ENCODE assay signal across 13 cellular contexts in the genomic region with DNA sequence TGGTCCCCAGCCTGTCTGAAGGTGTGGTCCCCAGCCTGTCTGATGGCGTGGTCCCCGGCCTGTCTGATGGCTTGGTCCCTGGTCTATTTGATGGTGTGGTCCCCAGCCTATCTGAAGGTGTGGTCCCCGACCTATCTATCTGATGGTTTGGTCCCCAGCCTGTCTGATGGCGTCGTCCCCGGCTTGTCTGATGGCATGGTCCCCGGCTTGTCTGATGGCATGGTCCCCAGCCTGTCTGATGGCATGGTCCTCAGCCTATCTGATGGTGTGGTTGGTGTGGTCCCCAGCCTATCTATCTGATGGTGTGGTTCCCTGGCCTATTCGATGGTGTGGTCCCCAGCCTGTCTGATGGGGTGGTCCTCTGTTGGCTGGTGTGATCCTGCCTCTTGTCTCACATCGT.
"Had no signal": no experiment of that assay in that cellular context is flagged by ENCODE, and none has a peak within 500 bp of the region (broad histone marks: within the 10 kb centered on the region; RNA-seq: fewer than 3 reads in every experiment).

No MANE protein-coding gene starts in this region.

- ATAC-seq: gastroesophageal sphincter, left colon, lower lobe of right lung, pancreas had no signal

- H3K27ac ChIP-seq: colonic mucosa, gastroesophageal sphincter, lower lobe of right lung, pancreas, thoracic aorta had no signal

- H3K4me1 ChIP-seq: colonic mucosa, pancreas had no signal

- H3K4me3 Mint-ChIP-seq: brain; T-helper 2 cell treated with Interferon-gamma antibody and Interleukin-4, amounts not matched to agents 5 μg/mL and 100 μg/mL, for 36 hours had no signal

- H3K4me3 ChIP-seq: colonic mucosa, gastroesophageal sphincter, lower lobe of right lung, pancreas, thoracic aorta had no signal

- FAIRE-seq: endometrium, islet of Langerhans, pancreas had no signal

- H3K36me3 Mint-ChIP-seq: brain had no signal

- H3K9me3 Mint-ChIP-seq: T-helper 2 cell treated with Interferon-gamma antibody and Interleukin-4, amounts not matched to agents 5 μg/mL and 100 μg/mL, for 36 hours had no signal

- H3K36me3 ChIP-seq: colonic mucosa, gastroesophageal sphincter, lower lobe of right lung, pancreas, thoracic aorta had no signal

- H3K9me3 ChIP-seq: colonic mucosa, gastroesophageal sphincter, lower lobe of right lung, pancreas, thoracic aorta had no signal

- DNase-seq: activated naive CD4-positive, alpha-beta T cell treated with anti-CD3 and anti-CD28 coated beads, Interleukin-2, amount 50 U/mL, for 16 hours; central memory CD4-positive, alpha-beta T cell; colonic mucosa; left colon; lower lobe of right lung; pancreas; stimulated activated CD4-positive, alpha-beta T cell treated with anti-CD3 and anti-CD28 coated beads, Interleukin-1b, Interleukin-23, amount 100 ng/mL, for 48 hours had no signal

- H3K27me3 ChIP-seq: colonic mucosa, pancreas had no signal
